In the genomic region with DNA sequence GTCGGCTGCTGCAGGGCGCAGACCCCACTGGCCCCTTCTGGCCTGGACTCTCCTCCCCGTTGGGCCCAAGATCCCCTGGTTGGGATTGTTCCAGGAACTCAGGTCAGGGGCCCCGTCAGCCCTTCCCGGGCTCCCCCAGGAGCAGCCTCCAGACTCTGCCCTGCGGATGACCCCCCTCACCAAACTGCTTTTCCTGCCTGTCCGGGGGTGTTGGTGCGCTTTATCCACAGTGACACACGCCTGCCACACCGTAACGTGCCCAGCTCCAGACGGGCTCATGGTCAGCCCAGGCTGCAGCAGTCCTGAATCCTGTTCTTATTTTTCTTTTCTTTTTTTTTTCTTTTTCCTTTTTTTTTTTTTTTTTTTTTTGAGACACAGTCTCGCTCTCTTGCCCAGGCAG, we compare ENCODE assay signal across 1 cellular context.
TF ChIP-seq lines count a peak whose summit lies in the region.

No MANE protein-coding gene starts in this region.

TF ChIP-seq in WTC11, 78 proteins besides CTCF, POLR2A, EP300 and RAD21 (continued from another document):
- TF ChIP-seq, protein P1, sequence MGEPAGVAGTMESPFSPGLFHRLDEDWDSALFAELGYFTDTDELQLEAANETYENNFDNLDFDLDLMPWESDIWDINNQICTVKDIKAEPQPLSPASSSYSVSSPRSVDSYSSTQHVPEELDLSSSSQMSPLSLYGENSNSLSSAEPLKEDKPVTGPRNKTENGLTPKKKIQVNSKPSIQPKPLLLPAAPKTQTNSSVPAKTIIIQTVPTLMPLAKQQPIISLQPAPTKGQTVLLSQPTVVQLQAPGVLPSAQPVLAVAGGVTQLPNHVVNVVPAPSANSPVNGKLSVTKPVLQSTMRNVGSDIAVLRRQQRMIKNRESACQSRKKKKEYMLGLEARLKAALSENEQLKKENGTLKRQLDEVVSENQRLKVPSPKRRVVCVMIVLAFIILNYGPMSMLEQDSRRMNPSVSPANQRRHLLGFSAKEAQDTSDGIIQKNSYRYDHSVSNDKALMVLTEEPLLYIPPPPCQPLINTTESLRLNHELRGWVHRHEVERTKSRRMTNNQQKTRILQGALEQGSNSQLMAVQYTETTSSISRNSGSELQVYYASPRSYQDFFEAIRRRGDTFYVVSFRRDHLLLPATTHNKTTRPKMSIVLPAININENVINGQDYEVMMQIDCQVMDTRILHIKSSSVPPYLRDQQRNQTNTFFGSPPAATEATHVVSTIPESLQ (CRISPR knock-in tag; IDR thresholded peaks at IDR 0.05): no peak
- no peak for TF ChIP-seq SOX15 (CRISPR knock-in tag; IDR thresholded peaks at IDR 0.05)
- no peak for TF ChIP-seq ZNF219 (CRISPR knock-in tag; IDR thresholded peaks at IDR 0.05; ENCODE audit: borderline replicate concordance)
- TF ChIP-seq, protein P2, sequence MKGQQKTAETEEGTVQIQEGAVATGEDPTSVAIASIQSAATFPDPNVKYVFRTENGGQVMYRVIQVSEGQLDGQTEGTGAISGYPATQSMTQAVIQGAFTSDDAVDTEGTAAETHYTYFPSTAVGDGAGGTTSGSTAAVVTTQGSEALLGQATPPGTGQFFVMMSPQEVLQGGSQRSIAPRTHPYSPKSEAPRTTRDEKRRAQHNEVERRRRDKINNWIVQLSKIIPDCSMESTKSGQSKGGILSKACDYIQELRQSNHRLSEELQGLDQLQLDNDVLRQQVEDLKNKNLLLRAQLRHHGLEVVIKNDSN (CRISPR knock-in tag; IDR thresholded peaks at IDR 0.05): no peak
- no peak for TF ChIP-seq GRHL2 (CRISPR knock-in tag; IDR thresholded peaks at IDR 0.05; ENCODE audit: insufficient replicate concordance, severe bottlenecking)
- TF ChIP-seq ATF1 (CRISPR knock-in tag; IDR thresholded peaks at IDR 0.05): no peak
- TF ChIP-seq NFATC4 (CRISPR knock-in tag; IDR thresholded peaks at IDR 0.05): no peak
- no peak for TF ChIP-seq ZNF416 (CRISPR knock-in tag; IDR thresholded peaks at IDR 0.05)
- no peak for TF ChIP-seq ESRRA (CRISPR knock-in tag; IDR thresholded peaks at IDR 0.05; ENCODE audit: borderline replicate concordance)
- TF ChIP-seq ZMAT4 (CRISPR knock-in tag; IDR thresholded peaks at IDR 0.05): no peak
- TF ChIP-seq TEAD4 (CRISPR knock-in tag; IDR thresholded peaks at IDR 0.05): no peak
- TF ChIP-seq TEAD1 (CRISPR knock-in tag; IDR thresholded peaks at IDR 0.05): no peak
